ENCODE assay signal across 8 cellular contexts in genomic region chrX:118627084-118627758, GRCh38.
A peak's percentile ranks its signal among the peaks of the same experiment; 100 is the strongest.
DNase-seq lines count a peak whose midpoint lies in the region; ATAC-seq, FAIRE-seq and TF ChIP-seq lines count a peak whose summit lies in the region.

No MANE protein-coding gene starts in this region.

- no peak overlapping the region for H3K4me2 ChIP-seq in SK-N-SH
- H3K4me2 ChIP-seq in HepG2 (ENCODE audit: low read depth, low read length) = no peak overlapping the region

- no peak overlapping the region for H3K9ac ChIP-seq in SK-N-SH
- H3K9ac ChIP-seq in HepG2 (ENCODE audit: insufficient read depth, low read depth, low read length) = no peak overlapping the region

- in situ Hi-C loops in HepG2 (cut with HindIII; ENCODE audit: extremely low pct_ligation_motif_present, low pct_unique_long_range_greater_than_20kb) = no loop called here

- no peaks in the 10 kb centered on the region for H3K9me2 ChIP-seq in SK-N-SH

- no peaks in the 10 kb centered on the region for H3K4me1 ChIP-seq in SK-N-SH (ENCODE audit: control insufficient read depth in 1 of 2, insufficient read depth in 2 of 2, low read depth in 1 of 2, low read length in 1 of 2)
- no peaks in the 10 kb centered on the region for H3K4me1 ChIP-seq in HepG2 (ENCODE audit: insufficient read depth, low read length)
- H3K4me1 ChIP-seq in lower lobe of right lung = no peaks in the 10 kb centered on the region

- no peaks in the 10 kb centered on the region for H3K27me3 ChIP-seq in SK-N-SH (ENCODE audit: insufficient read depth)
- no peaks in the 10 kb centered on the region for H3K27me3 ChIP-seq in HepG2 (ENCODE audit: control insufficient read depth in 1 of 2, insufficient read depth in 2 of 2, low read length in 2 of 2)
- H3K27me3 ChIP-seq in lower lobe of right lung (ENCODE audit: low read depth) = no peaks in the 10 kb centered on the region

- ATAC-seq in HepG2 (0 out of 3 replicates have a peak, but pooled peaks have one; percentile 52), T-cell (replicated peaks in 1 of 4) (no peak), lower lobe of right lung (no peak), GM21447 (IDR thresholded peaks at IDR 0.05; ENCODE audit: unreplicated experiment) (no peak)

- peaks cover 4 to 32% of the 10 kb centered on the region in 2 experiments for H3K36me3 ChIP-seq in SK-N-SH (replicated peaks in 1 of 2; ENCODE audit: control insufficient read depth in 1 of 2, insufficient read depth in 2 of 2, low read length in 1 of 2)
- no peaks in the 10 kb centered on the region for H3K36me3 ChIP-seq in HepG2 (replicated peaks in 1 of 2; ENCODE audit: control insufficient read depth in 1 of 2, insufficient read depth in 2 of 2, low read length in 2 of 2)
- H3K36me3 ChIP-seq in lower lobe of right lung = peaks cover 43% of the 10 kb centered on the region

- TF ChIP-seq CTCF in HFF-Myc (IDR thresholded peaks at IDR 0.05; ENCODE audit: low read depth, low read length, missing control alignments) (peak; percentile 21), SK-N-SH (IDR thresholded peaks at IDR 0.05) (peak; percentile 49), HepG2 (CRISPR knock-in tag; IDR thresholded peaks at IDR 0.05) (peak; percentile 49), lower lobe of right lung (IDR thresholded peaks at IDR 0.05) (no peak)

- no peaks in the 10 kb centered on the region for H3K79me2 ChIP-seq in SK-N-SH (ENCODE audit: insufficient read depth)
- H3K79me2 ChIP-seq in HepG2 (ENCODE audit: insufficient read depth, low read length) = no peaks in the 10 kb centered on the region

- TF ChIP-seq RAD21 in SK-N-SH (IDR thresholded peaks at IDR 0.05; ENCODE audit: low read length) (peak; percentile 54), HepG2 (CRISPR knock-in tag; IDR thresholded peaks at IDR 0.05) (no peak)

- H3K9me3 Mint-ChIP-seq in T-cell = no peaks in the 10 kb centered on the region

- peaks cover 0 to 3% of the 10 kb centered on the region in 2 donors for H3K27me3 Mint-ChIP-seq in T-cell

- BruUV-seq in HepG2 (replicated peaks; lab: Mats Ljungman, UMichigan) = no TSS peak

- H3K4me3 ChIP-seq in HFF-Myc (replicated peaks; ENCODE audit: low read depth, low read length) (no peak overlapping the region), SK-N-SH (ENCODE audit: low read depth in 2 of 2, low read length in 1 of 2) (no peak overlapping the region), HepG2 (replicated peaks in 1 of 3; ENCODE audit: insufficient read depth in 1 of 3, low read depth in 2 of 3, low read length in 3 of 3) (no peak overlapping the region), lower lobe of right lung (no peak overlapping the region)

- WGBS in SK-N-SH (ENCODE audit: low lambda C conversion rate) = 29% methylated on average over 5 of the region's 5 CpGs
- 2% methylated on average over 3 of the region's 5 CpGs for WGBS in HepG2 (ENCODE audit: low lambda C conversion rate)

- intact Hi-C loops in HepG2 (cut with micrococcal nuclease; ENCODE audit: unreplicated experiment) (no loop called here), lower lobe of right lung (cut with DNase I) (no loop called here)

- H3K36me3 Mint-ChIP-seq in T-cell = peaks cover 12% of the 10 kb centered on the region

- no peak overlapping the region for H3K27ac ChIP-seq in SK-N-SH (ENCODE audit: low read depth in 2 of 2, low read length in 1 of 2)
- H3K27ac ChIP-seq in HepG2 (ENCODE audit: extremely low read length, insufficient read depth, low read length) = no peak overlapping the region
- no peak overlapping the region for H3K27ac ChIP-seq in lower lobe of right lung

- H3K9me3 ChIP-seq in SK-N-SH = no peaks in the 10 kb centered on the region
- no peaks in the 10 kb centered on the region for H3K9me3 ChIP-seq in HepG2 (ENCODE audit: low read length)
- no peaks in the 10 kb centered on the region for H3K9me3 ChIP-seq in lower lobe of right lung

- no peak overlapping the region for H2AFZ ChIP-seq in SK-N-SH (ENCODE audit: low read depth)
- H2AFZ ChIP-seq in HepG2 (ENCODE audit: low read length) = no peak overlapping the region

- no peak overlapping the region for H3K4me3 Mint-ChIP-seq in T-cell

- no peaks in the 10 kb centered on the region for H3K4me1 Mint-ChIP-seq in T-cell

- DNase-seq in EH (ENCODE audit: low read depth) = peak; percentile 14
- DNase-seq in HFF-Myc (ENCODE audit: extremely low read depth, low read depth) = no peak
- DNase-seq in SK-N-SH = peak; percentile 18
- DNase-seq in HepG2 (ENCODE audit: low spot score) = peak; percentile 5
- no peak for DNase-seq in T-cell
- DNase-seq in lower lobe of right lung = no peak
- DNase-seq in activated effector memory CD4-positive, alpha-beta T cell treated with Interleukin-2 at 50 U/mL for 16 hours = no peak

- FAIRE-seq in HepG2 (lab: Jason Lieb, UNC) = peak; percentile 47

- no peak for TF ChIP-seq POLR2A in HepG2 (IDR thresholded peaks at IDR 0.05; ENCODE audit: insufficient read depth in 1 of 2, low read depth in 2 of 2, low read length in 2 of 2)

- no peaks in the 10 kb centered on the region for H3F3A ChIP-seq in SK-N-SH (replicated peaks; ENCODE audit: insufficient read depth)

- no peak overlapping the region for H3K27ac Mint-ChIP-seq in T-cell

- CTCF ChIA-PET in SK-N-SH (lab: Yijun Ruan, JAX) (interaction anchor here (0.7 to 2.1 kb wide), 15 partner anchors 9 to 212 kb away, joined by 3 to 14 read pairs (median 5); no protein-coding TSS in a partner anchor), HepG2 (lab: Yijun Ruan, JAX; ENCODE audit: low intra/inter-chr PET ratio, low total read pairs) (interaction anchor here (1.2 kb wide), 1 partner anchor 180 kb away, joined by 4 read pairs; no protein-coding TSS in a partner anchor), T-cell (lab: Charles Lee) (interaction anchor here (0.7 to 1.1 kb wide), 2 partner anchors 17 to 26 kb away, joined by 3 read pairs; no protein-coding TSS in a partner anchor)

- POLR2A ChIA-PET in SK-N-SH (lab: Yijun Ruan, JAX) (no interaction called here), HepG2 (lab: Yijun Ruan, JAX) (no interaction called here), T-cell (lab: Charles Lee) (no interaction called here)

- TF ChIP-seq EP300 in SK-N-SH (IDR thresholded peaks at IDR 0.05; ENCODE audit: borderline replicate concordance in 1 of 2, low read depth in 1 of 2, low read length in 1 of 2) = no peak
- no peak for TF ChIP-seq EP300 in HepG2 (IDR thresholded peaks at IDR 0.05; ENCODE audit: low read depth in 2 of 2, low read length in 2 of 2)
- TF ChIP-seq EP300 in HepG2 (CRISPR knock-in tag; IDR thresholded peaks at IDR 0.05; ENCODE audit: borderline replicate concordance) = no peak

- no peaks in the 10 kb centered on the region for H4K20me1 ChIP-seq in SK-N-SH (ENCODE audit: insufficient read depth)
- no peaks in the 10 kb centered on the region for H4K20me1 ChIP-seq in HepG2 (ENCODE audit: insufficient read depth, low read length)

TF ChIP-seq in SK-N-SH, 30 proteins besides CTCF, POLR2A, EP300 and RAD21 (continues in another document):
- no peak for TF ChIP-seq SMC3 (IDR thresholded peaks at IDR 0.05; ENCODE audit: low read depth, low read length)
- TF ChIP-seq GATA2 (CRISPR knock-in tag; IDR thresholded peaks at IDR 0.05) = no peak
- TF ChIP-seq MEF2A (IDR thresholded peaks at IDR 0.05; ENCODE audit: borderline replicate concordance, low read depth) = no peak
- no peak for TF ChIP-seq MXI1 (IDR thresholded peaks at IDR 0.05; ENCODE audit: low read depth, low read length)
- TF ChIP-seq FOXM1 (IDR thresholded peaks at IDR 0.05; ENCODE audit: low read depth) = no peak
- no peak for TF ChIP-seq SIN3A (IDR thresholded peaks at IDR 0.05; ENCODE audit: borderline replicate concordance, low read depth, low read length)
- no peak for TF ChIP-seq TEAD4 (IDR thresholded peaks at IDR 0.05; ENCODE audit: borderline replicate concordance, insufficient read depth)
- no peak for TF ChIP-seq IRF3 (IDR thresholded peaks at IDR 0.05; ENCODE audit: low read depth, low read length)

TF ChIP-seq in HepG2, 621 proteins besides CTCF, POLR2A, EP300 and RAD21 (continues in another document):
- peak; percentile 55 for TF ChIP-seq STAG1 (CRISPR knock-in tag; IDR thresholded peaks at IDR 0.05)
- TF ChIP-seq TFDP2 (CRISPR knock-in tag; IDR thresholded peaks at IDR 0.05) = no peak
- no peak for TF ChIP-seq SOX6 (IDR thresholded peaks at IDR 0.05)
- no peak for TF ChIP-seq SOX6 (CRISPR knock-in tag; IDR thresholded peaks at IDR 0.05)

Comparison
In these comparisons a context has a peak if more than half of its experiments do, and no peak if none do; other contexts are left out.
1. DNase-seq: peak in EH (single experiment), SK-N-SH (single experiment) and HepG2 (single experiment); none in HFF-Myc (single experiment), T-cell (0 of 34), lower lobe of right lung (single experiment) and activated effector memory CD4-positive, alpha-beta T cell treated with Interleukin-2 at 50 U/mL for 16 hours (single experiment).